In the genomic region with DNA sequence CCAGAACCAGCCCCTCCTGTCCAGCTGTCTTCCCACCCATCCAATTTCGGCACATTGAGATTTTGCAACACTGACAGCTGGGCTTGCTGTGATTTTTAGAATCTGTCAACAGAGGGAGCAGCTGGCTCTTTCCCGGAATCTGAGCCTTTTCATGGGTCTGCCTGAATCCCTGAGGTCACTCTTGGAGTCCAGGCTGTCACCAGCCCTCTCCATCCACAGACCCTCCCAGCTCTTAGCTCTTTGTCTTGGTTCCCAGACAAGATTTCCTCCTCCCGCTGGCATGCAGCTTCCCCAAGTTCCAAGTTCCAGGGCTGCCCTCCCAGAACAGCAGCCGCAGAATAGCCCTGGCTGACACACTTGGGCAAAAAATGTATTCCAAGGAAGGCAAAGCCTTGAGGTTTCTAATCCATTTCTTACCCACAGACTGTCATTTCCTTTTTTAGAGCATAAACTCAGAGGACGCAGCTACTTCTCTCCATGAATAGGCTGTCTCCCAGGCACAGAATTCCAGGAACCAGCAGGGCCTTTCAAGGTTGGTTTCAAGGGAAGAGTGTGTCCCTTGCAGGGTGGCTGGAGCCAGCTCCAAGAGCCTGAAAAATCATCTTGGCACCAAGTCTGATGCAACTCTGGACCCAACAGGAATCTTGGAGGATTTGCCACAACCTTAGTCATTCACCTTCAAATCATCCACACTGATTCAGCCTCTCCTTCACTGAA, we compare ENCODE assay signal across 9 cellular contexts. TPM values are rescaled to one million over a fixed set of nuclear protein-coding genes. Genes with fewer than 3 reads are reported as not detected.
DNase-seq lines count a peak whose midpoint lies in the region; ATAC-seq and TF ChIP-seq lines count a peak whose summit lies in the region.
"Had no signal": no experiment of that assay in that cellular context is flagged by ENCODE, and none has a peak within 500 bp of the region (broad histone marks: within the 10 kb centered on the region; RNA-seq: fewer than 3 reads in every experiment).

No MANE protein-coding gene starts in this region.

- H3K4me1 ChIP-seq in transverse colon = peaks cover 0 to 13% (median 1%) of the 10 kb centered on the region in 4 donors

- DNase-seq in NCI-H2171 treated with DMSO at 0.1 percent for 48 hours (lab: John Stamatoyannopoulos, UW) = peak; percentile 39
- DNase-seq in NCI-H2171 (lab: John Stamatoyannopoulos, UW) = no peak
- peak; percentile 28 for DNase-seq in astrocyte of the spinal cord (ENCODE audit: low read depth, low spot score)
- peak; percentile 31 for DNase-seq in inferior parietal cortex (ENCODE audit: extremely low spot score)
- DNase-seq in transverse colon = no peak
- no peak for DNase-seq in activated CD4-positive, alpha-beta T cell treated with anti-CD3 and anti-CD28 coated beads, Interleukin-2, amount 50 U/mL, for 1 hour
- no peak for DNase-seq in activated naive CD4-positive, alpha-beta T cell (lab: John Stamatoyannopoulos, UW)

- TF ChIP-seq POLR2A in transverse colon (IDR thresholded peaks at IDR 0.05) = no peak

- peak; percentile 63 for TF ChIP-seq CTCF in astrocyte of the spinal cord (IDR thresholded peaks at IDR 0.05; ENCODE audit: low read depth, low read length)
- TF ChIP-seq CTCF in transverse colon (IDR thresholded peaks at IDR 0.05) = peak in 3 of 5 experiments; percentile 13 to 21 (median 14)

- H3K36me3 ChIP-seq in transverse colon = no peaks in the 10 kb centered on the region
- H3K36me3 ChIP-seq: BLaER1 treated with 17β-estradiol and CSF1 and Interleukin-3, amounts not matched to agents 10 nM and 100 nM had no signal

- no peak for TF ChIP-seq EP300 in transverse colon (IDR thresholded peaks at IDR 0.05; ENCODE audit: low read depth)

- H3K4me3 ChIP-seq in astrocyte of the spinal cord (ENCODE audit: low read depth, low read length) (no peak overlapping the region), transverse colon (no peak overlapping the region)
- H3K4me3 ChIP-seq: BLaER1 treated with 17β-estradiol and CSF1 and Interleukin-3, amounts not matched to agents 10 nM and 100 nM had no signal

- intact Hi-C loops in transverse colon (cut with DNase I; ENCODE audit: low total_unique reads) = no loop called here

- 40 to 44% methylated on average over 3 to 5 of the region's 5 CpGs for WGBS in transverse colon (ENCODE audit: low coverage in 1 of 2), 2 donors

- peak overlapping the region in 2 of 4 donors; percentile 39 to 57 for H3K27ac ChIP-seq in transverse colon
- H3K27ac ChIP-seq: BLaER1 treated with 17β-estradiol and CSF1 and Interleukin-3, amounts not matched to agents 10 nM and 100 nM had no signal

- H3K27me3 ChIP-seq in transverse colon = peaks cover 6% of the 10 kb centered on the region
- H3K27me3 ChIP-seq: BLaER1 treated with 17β-estradiol and CSF1 and Interleukin-3, amounts not matched to agents 10 nM and 100 nM had no signal

- in situ Hi-C loops in astrocyte of the spinal cord (cut with HindIII; ENCODE audit: low sequenced_read_pairs) = no loop called here
- in situ Hi-C loops in transverse colon (cut with MboI; ENCODE audit: low pct_ligation_motif_present in 1 of 4, low pct_unique_long_range_greater_than_20kb in 1 of 4, low sequenced_read_pairs in 3 of 4) = no loop called here

- ATAC-seq in GM21515 (IDR thresholded peaks at IDR 0.05; ENCODE audit: unreplicated experiment) = no peak

- H3K9me3 ChIP-seq in transverse colon = no peaks in the 10 kb centered on the region
- H3K9me3 ChIP-seq: BLaER1 treated with 17β-estradiol and CSF1 and Interleukin-3, amounts not matched to agents 10 nM and 100 nM had no signal

RNA-seq across cellular contexts. Expression of a gene that starts 7.1 kb away (rescaled TPM):
- 10 to 100 TPM in 1 of 4 donors, 1 to 10 TPM in 3; 7.1 to 24.8 (median 8.5) TPM for total RNA-seq in transverse colon

RNA-seq across cellular contexts. Expression of a gene that starts 25.4 kb away (rescaled TPM):
- total RNA-seq in transverse colon = not detected

Comparison
In these comparisons a context has a peak if more than half of its experiments do, and no peak if none do; other contexts are left out.
1. DNase-seq: peak in NCI-H2171 treated with DMSO at 0.1 percent for 48 hours (single experiment), astrocyte of the spinal cord (single experiment) and inferior parietal cortex (single experiment); none in NCI-H2171 (single experiment), transverse colon (single experiment), activated CD4-positive, alpha-beta T cell treated with anti-CD3 and anti-CD28 coated beads, Interleukin-2, amount 50 U/mL, for 1 hour (single experiment) and activated naive CD4-positive, alpha-beta T cell (0 of 4).